ENCODE assay signal across 17 cellular contexts in genomic region chr2:145043399-145043834, GRCh38.
A peak's percentile ranks its signal among the peaks of the same experiment; 100 is the strongest.
DNase-seq lines count a peak whose midpoint lies in the region; ATAC-seq, FAIRE-seq and TF ChIP-seq lines count a peak whose summit lies in the region.
"Had no signal": no experiment of that assay in that cellular context is flagged by ENCODE, and none has a peak within 500 bp of the region (broad histone marks: within the 10 kb centered on the region; RNA-seq: fewer than 3 reads in every experiment).

No MANE protein-coding gene starts in this region.

- H3K27me3 ChIP-seq in OCI-LY1 (ENCODE audit: insufficient read depth, low read length): no peaks in the 10 kb centered on the region
- H3K27me3 ChIP-seq in small intestine (ENCODE audit: control insufficient read depth in 2 of 2, insufficient read depth in 2 of 2, low read length in 2 of 2): no peaks in the 10 kb centered on the region
- H3K27me3 ChIP-seq: heart left ventricle, left lung had no signal

- H3K27ac ChIP-seq in OCI-LY1 (ENCODE audit: low read depth, low read length, poor library complexity, severe bottlenecking) (no peak overlapping the region), small intestine (ENCODE audit: low read depth in 1 of 2, low read length in 1 of 2) (no peak overlapping the region)
- H3K27ac ChIP-seq: heart left ventricle, left lung had no signal

- no peak overlapping the region for H3K9ac ChIP-seq in OCI-LY1 (ENCODE audit: low read length)

- no peak overlapping the region for H2AFZ ChIP-seq in OCI-LY1 (ENCODE audit: low read length)

- H3K4me2 ChIP-seq in OCI-LY1 (ENCODE audit: low read length): no peak overlapping the region

- no peaks in the 10 kb centered on the region for H3K36me3 ChIP-seq in OCI-LY1 (ENCODE audit: insufficient read depth, low read length)
- H3K36me3 ChIP-seq in small intestine (ENCODE audit: control insufficient read depth in 2 of 2, insufficient read depth in 2 of 2, low read length in 2 of 2): no peaks in the 10 kb centered on the region
- H3K36me3 ChIP-seq: heart left ventricle, left lung had no signal

- WGBS in small intestine, 3 donors: 59 to 77% (median 74%) methylated on average over 6 of the region's 6 CpGs

- TF ChIP-seq CTCF in OCI-LY1 (IDR thresholded peaks at IDR 0.05; ENCODE audit: low read length): peak; percentile 24; the same call in 1 of the 2 replicates

- POLR2A ChIA-PET in HEK293T (lab: Yijun Ruan, JAX): no interaction called here

- H3F3A ChIP-seq in OCI-LY1 (ENCODE audit: insufficient read depth, low read length): no peaks in the 10 kb centered on the region

- CTCF ChIA-PET in HEK293T (lab: Yijun Ruan, JAX): no interaction called here

- H3K9me2 ChIP-seq in OCI-LY1 (ENCODE audit: low read depth, low read length): no peaks in the 10 kb centered on the region

- H3K4me1 ChIP-seq in OCI-LY1 (ENCODE audit: insufficient read depth, low read length, severe bottlenecking): no peaks in the 10 kb centered on the region
- H3K4me1 ChIP-seq in small intestine (ENCODE audit: control insufficient read depth in 2 of 2, insufficient read depth in 1 of 2, low read depth in 1 of 2, low read length in 1 of 2): no peaks in the 10 kb centered on the region
- H3K4me1 ChIP-seq: left lung had no signal

- no peak for FAIRE-seq in small intestine (lab: Jason Lieb, UNC)
- FAIRE-seq: GM19239 had no signal

- peak; percentile 67 for ATAC-seq in esophagus mucosa
- ATAC-seq: CD8-positive, alpha-beta T cell; heart left ventricle; left lung; naive thymus-derived CD4-positive, alpha-beta T cell had no signal

- H3K4me3 ChIP-seq in OCI-LY1 (ENCODE audit: low read depth, low read length, poor library complexity, severe bottlenecking): no peak overlapping the region
- no peak overlapping the region for H3K4me3 ChIP-seq in small intestine (ENCODE audit: low read depth in 1 of 2, low read length in 2 of 2)
- H3K4me3 ChIP-seq: heart left ventricle, left lung had no signal

- DNase-seq in HEK293T (ENCODE audit: extremely low spot score) (peak; percentile 7), nucleus accumbens (lab: John Stamatoyannopoulos, UW) (peak in 50 of 56 donors; percentile 2 to 85 (median 56)), small intestine (no peak), KG1 (lab: John Stamatoyannopoulos, UW) (no peak), NCI-H1930 (lab: John Stamatoyannopoulos, UW) (no peak)
- DNase-seq: activated T-cell treated with anti-CD3 and anti-CD28 coated beads, Interleukin-2, amount 50 U/mL, for 48 hours; CD8-positive, alpha-beta T cell; GF-D8; heart left ventricle; naive thymus-derived CD4-positive, alpha-beta T cell; NCI-H1092 treated with DMSO at 0.1 percent for 48 hours; PC-3; stimulated activated CD8-positive, alpha-beta memory T cell treated with anti-CD3 and anti-CD28 coated beads, Interleukin-4, amount 100 ng/mL, for 48 hours had no signal

- no peaks in the 10 kb centered on the region for H3K9me3 ChIP-seq in OCI-LY1 (ENCODE audit: low read length)
- H3K9me3 ChIP-seq in small intestine (ENCODE audit: control insufficient read depth, low read depth): no peaks in the 10 kb centered on the region
- H3K9me3 ChIP-seq: heart left ventricle, left lung had no signal

- no peaks in the 10 kb centered on the region for H3K79me2 ChIP-seq in OCI-LY1 (ENCODE audit: insufficient read depth, low read length)

- no peaks in the 10 kb centered on the region for H4K20me1 ChIP-seq in OCI-LY1 (ENCODE audit: insufficient read depth, low read length)

TF ChIP-seq in HEK293T, 16 proteins besides CTCF, POLR2A, EP300 and RAD21:
- TF ChIP-seq SP1 (IDR thresholded peaks at IDR 0.05) (no peak), FOXK2 (IDR thresholded peaks at IDR 0.05) (no peak), HDGF (IDR thresholded peaks at IDR 0.05; ENCODE audit: borderline replicate concordance) (no peak), PKNOX1 (IDR thresholded peaks at IDR 0.05) (no peak), SUZ12 (IDR thresholded peaks at IDR 0.05) (no peak), ARNT (IDR thresholded peaks at IDR 0.05) (no peak), NFRKB (IDR thresholded peaks at IDR 0.05) (no peak)

Comparison
In these comparisons a context has a peak if more than half of its experiments do, and no peak if none do; other contexts are left out.
1. DNase-seq: peak in HEK293T (single experiment) and nucleus accumbens (50 of 56); none in small intestine (single experiment), KG1 (single experiment) and NCI-H1930 (0 of 2).